ENCODE assay signal across 23 cellular contexts in the genomic region with DNA sequence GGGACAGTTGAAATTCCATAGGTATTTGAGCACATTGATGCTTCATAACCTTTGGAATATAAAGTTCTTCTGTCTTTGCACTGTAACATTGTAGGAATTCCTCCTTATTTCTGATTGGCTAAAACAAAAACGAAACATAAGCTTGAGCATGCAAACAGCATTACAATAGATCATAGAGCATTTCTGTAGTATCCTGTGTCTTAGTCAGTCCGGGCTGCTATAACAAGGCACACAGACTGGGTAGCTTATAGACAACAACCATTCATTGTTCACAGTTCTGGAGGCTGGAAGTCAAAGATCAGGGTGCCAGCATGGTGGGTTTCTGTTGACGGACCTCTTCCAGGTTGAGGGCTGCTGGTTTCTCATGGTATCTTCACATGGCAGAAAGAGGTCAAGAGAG.
DNase-seq lines count a peak whose midpoint lies in the region; ATAC-seq, FAIRE-seq and TF ChIP-seq lines count a peak whose summit lies in the region.
"Had no signal": no experiment of that assay in that cellular context is flagged by ENCODE, and none has a peak within 500 bp of the region (broad histone marks: within the 10 kb centered on the region; RNA-seq: fewer than 3 reads in every experiment).

No MANE protein-coding gene starts in this region.

- no CpG with 5 or more reads among the region's 3 CpGs for WGBS in IMR-90 (ENCODE audit: extremely low coverage in 2 of 2, insufficient read length in 1 of 2), 2 experiments

- H3K27ac ChIP-seq in IMR-90 (ENCODE audit: insufficient read depth, low read length) = no peak overlapping the region
- H3K27ac ChIP-seq: A549; BLaER1 treated with 17β-estradiol and CSF1 and Interleukin-3, amounts not matched to agents 10 nM and 100 nM; GM23248 had no signal

- H2BK120ac ChIP-seq in IMR-90 (ENCODE audit: low read depth, low read length) = no peak overlapping the region

- H3K23ac ChIP-seq in IMR-90 (ENCODE audit: low read depth, low read length) = no peak overlapping the region

- no peak overlapping the region for H2BK5ac ChIP-seq in IMR-90 (ENCODE audit: low read depth, low read length, poor library complexity, severe bottlenecking)

- CTCF ChIA-PET in IMR-90 (lab: Yijun Ruan, JAX) = no interaction called here

- TF ChIP-seq POLR2A in H54 (IDR thresholded peaks at IDR 0.05; ENCODE audit: low read depth, low read length) = no peak
- TF ChIP-seq POLR2A in IMR-90 (IDR thresholded peaks at IDR 0.05; ENCODE audit: low read depth, low read length) = no peak

- no peaks in the 10 kb centered on the region for H3K9me1 ChIP-seq in IMR-90 (ENCODE audit: insufficient read depth, low read length)

- no peak overlapping the region for H3K9ac ChIP-seq in IMR-90 (ENCODE audit: low read depth, low read length)
- H3K9ac ChIP-seq: BLaER1 treated with 17β-estradiol and CSF1 and Interleukin-3, amounts not matched to agents 10 nM and 100 nM; GM23248 had no signal

- DNase-seq in EH (ENCODE audit: low read depth) = peak; percentile 4
- no peak for DNase-seq in H54 (ENCODE audit: insufficient read length, low spot score)
- no peak for DNase-seq in IMR-90
- DNase-seq in fibroblast of mammary gland (ENCODE audit: low read depth) = peak; percentile 1
- DNase-seq in GM13976 (ENCODE audit: low spot score) = no peak
- no peak for DNase-seq in NCI-H526 (lab: John Stamatoyannopoulos, UW)
- no peak for DNase-seq in activated CD4-positive, alpha-beta T cell treated with anti-CD3 and anti-CD28 coated beads for 48 hours
- DNase-seq: 8988T; ACHN; AML-193; BE2C; CD4-positive, alpha-beta T cell; CD8-positive, alpha-beta memory T cell; DMS79; GM23248; H9 had no signal

- H3K36me3 ChIP-seq in IMR-90 (ENCODE audit: control insufficient read depth, insufficient read depth, low read length) = no peaks in the 10 kb centered on the region
- H3K36me3 ChIP-seq: BE2C; BLaER1 treated with 17β-estradiol and CSF1 and Interleukin-3, amounts not matched to agents 10 nM and 100 nM had no signal

- H2BK20ac ChIP-seq in IMR-90 (ENCODE audit: low read depth, low read length) = no peak overlapping the region

- BruUV-seq in IMR-90 (replicated peaks; lab: Mats Ljungman, UMichigan) = no TSS peak

- TF ChIP-seq RAD21 in IMR-90 (IDR thresholded peaks at IDR 0.05; ENCODE audit: low read length) = no peak

- H3K56ac ChIP-seq in IMR-90 (ENCODE audit: extremely low read depth, insufficient read depth, low read length) = no peak overlapping the region

- no peaks in the 10 kb centered on the region for H3K4me1 ChIP-seq in IMR-90 (ENCODE audit: control insufficient read depth, insufficient read depth, low read length)
- H3K4me1 ChIP-seq: BE2C; BLaER1 treated with 17β-estradiol and CSF1 and Interleukin-3, amounts not matched to agents 10 nM and 100 nM had no signal

- H3K79me1 ChIP-seq in IMR-90 (ENCODE audit: low read depth in 1 of 2, low read length in 2 of 2) = no peaks in the 10 kb centered on the region

- H4K91ac ChIP-seq in IMR-90 (ENCODE audit: insufficient read depth, low read depth, low read length) = no peak overlapping the region

- POLR2A ChIA-PET in IMR-90 (lab: Charles Lee; ENCODE audit: unreplicated experiment) = no interaction called here

- H3K4ac ChIP-seq in IMR-90 (ENCODE audit: low read depth, low read length) = no peak overlapping the region

- no peak overlapping the region for H2AK9ac ChIP-seq in IMR-90 (replicated peaks; ENCODE audit: low read depth, low read length, poor library complexity)

- H3K18ac ChIP-seq in IMR-90 (ENCODE audit: low read depth, low read length) = no peak overlapping the region

- intact Hi-C loops in IMR-90 (cut with micrococcal nuclease) = no loop called here

- no peak overlapping the region for H3K4me3 ChIP-seq in IMR-90 (ENCODE audit: insufficient read depth, low read depth, low read length)
- H3K4me3 ChIP-seq in fibroblast of mammary gland (ENCODE audit: control insufficient read depth, low read depth, low read length) = no peak overlapping the region
- H3K4me3 ChIP-seq: A549; BLaER1 treated with 17β-estradiol and CSF1 and Interleukin-3, amounts not matched to agents 10 nM and 100 nM; GM23248 had no signal

- ATAC-seq in IMR-90 (ENCODE audit: low read depth) = no peak; the same call in 1 of the 2 replicates
- ATAC-seq: A549, HCT116 had no signal

- H2BK15ac ChIP-seq in IMR-90 (ENCODE audit: low read depth, low read length) = no peak overlapping the region

- H3K14ac ChIP-seq in IMR-90 (replicated peaks; ENCODE audit: low read depth, low read length) = no peak overlapping the region

- dilution Hi-C loops in IMR-90 (cut with HindIII; ENCODE audit: low sequenced_read_pairs, unreplicated experiment) = no loop called here

- no peaks in the 10 kb centered on the region for H3K27me3 ChIP-seq in IMR-90 (ENCODE audit: control insufficient read depth, insufficient read depth, low read length)
- H3K27me3 ChIP-seq: BLaER1 treated with 17β-estradiol and CSF1 and Interleukin-3, amounts not matched to agents 10 nM and 100 nM had no signal

- H4K20me1 ChIP-seq in IMR-90 (ENCODE audit: insufficient read depth, low read length) = no peaks in the 10 kb centered on the region
- H4K20me1 ChIP-seq: BLaER1 treated with 17β-estradiol and CSF1 and Interleukin-3, amounts not matched to agents 10 nM and 100 nM had no signal

- H3K9me3 ChIP-seq in IMR-90 (ENCODE audit: control insufficient read depth, insufficient read depth, low read length) = no peaks in the 10 kb centered on the region
- H3K9me3 ChIP-seq: A549; BE2C; BLaER1 treated with 17β-estradiol and CSF1 and Interleukin-3, amounts not matched to agents 10 nM and 100 nM had no signal

- TF ChIP-seq CTCF in IMR-90 (conservative IDR thresholded peaks at IDR 0.05; ENCODE audit: low read depth, low read length) (no peak), fibroblast of mammary gland (conservative IDR thresholded peaks at IDR 0.05; ENCODE audit: control insufficient read depth, insufficient read depth, low read depth, low read length) (no peak), GM13976 (IDR thresholded peaks at IDR 0.05; ENCODE audit: borderline replicate concordance, control extremely low read depth, extremely low read depth, insufficient read depth, missing control alignments) (no peak)

- H3K4me2 ChIP-seq in IMR-90 (ENCODE audit: low read depth, low read length) = 0 out of 2 replicates have a peak overlapping the region, but pooled peaks have one; percentile 21
- H3K4me2 ChIP-seq: A549; BLaER1 treated with 17β-estradiol and CSF1 and Interleukin-3, amounts not matched to agents 10 nM and 100 nM had no signal

- H4K8ac ChIP-seq in IMR-90 (ENCODE audit: low read depth in 2 of 2, low read length in 2 of 2) = no peak overlapping the region

- H2AK5ac ChIP-seq in IMR-90 (ENCODE audit: low read depth, low read length) = no peak overlapping the region

- H2AFZ ChIP-seq in IMR-90 (replicated peaks; ENCODE audit: low read length, poor library complexity) = no peak overlapping the region
- H2AFZ ChIP-seq: GM23248 had no signal

- in situ Hi-C loops in IMR-90 (cut with MboI; ENCODE audit: low sequenced_read_pairs) = no loop called here
- in situ Hi-C loops in GM13976 (cut with MboI; ENCODE audit: low sequenced_read_pairs, unreplicated experiment) = no loop called here

- no peak overlapping the region for H4K5ac ChIP-seq in IMR-90 (ENCODE audit: low read depth, low read length)

- FAIRE-seq in H54 (lab: Jason Lieb, UNC) = peak; percentile 72
- FAIRE-seq: A549, G401.6, GM12892, GM19239, H1 had no signal

TF ChIP-seq in IMR-90, 13 proteins besides CTCF, POLR2A, EP300 and RAD21:
- TF ChIP-seq, protein P1, sequence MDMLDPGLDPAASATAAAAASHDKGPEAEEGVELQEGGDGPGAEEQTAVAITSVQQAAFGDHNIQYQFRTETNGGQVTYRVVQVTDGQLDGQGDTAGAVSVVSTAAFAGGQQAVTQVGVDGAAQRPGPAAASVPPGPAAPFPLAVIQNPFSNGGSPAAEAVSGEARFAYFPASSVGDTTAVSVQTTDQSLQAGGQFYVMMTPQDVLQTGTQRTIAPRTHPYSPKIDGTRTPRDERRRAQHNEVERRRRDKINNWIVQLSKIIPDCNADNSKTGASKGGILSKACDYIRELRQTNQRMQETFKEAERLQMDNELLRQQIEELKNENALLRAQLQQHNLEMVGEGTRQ (IDR thresholded peaks at IDR 0.05; ENCODE audit: low read depth, low read length) = no peak
- no peak for TF ChIP-seq CHD1 (IDR thresholded peaks at IDR 0.05; ENCODE audit: low read depth, low read length)
- no peak for TF ChIP-seq SMC3 (IDR thresholded peaks at IDR 0.05; ENCODE audit: low read depth, low read length)
- TF ChIP-seq, protein P2, sequence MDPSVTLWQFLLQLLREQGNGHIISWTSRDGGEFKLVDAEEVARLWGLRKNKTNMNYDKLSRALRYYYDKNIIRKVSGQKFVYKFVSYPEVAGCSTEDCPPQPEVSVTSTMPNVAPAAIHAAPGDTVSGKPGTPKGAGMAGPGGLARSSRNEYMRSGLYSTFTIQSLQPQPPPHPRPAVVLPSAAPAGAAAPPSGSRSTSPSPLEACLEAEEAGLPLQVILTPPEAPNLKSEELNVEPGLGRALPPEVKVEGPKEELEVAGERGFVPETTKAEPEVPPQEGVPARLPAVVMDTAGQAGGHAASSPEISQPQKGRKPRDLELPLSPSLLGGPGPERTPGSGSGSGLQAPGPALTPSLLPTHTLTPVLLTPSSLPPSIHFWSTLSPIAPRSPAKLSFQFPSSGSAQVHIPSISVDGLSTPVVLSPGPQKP (IDR thresholded peaks at IDR 0.05; ENCODE audit: borderline replicate concordance, low read depth, low read length) = no peak
- TF ChIP-seq FOS (IDR thresholded peaks at IDR 0.05; ENCODE audit: low read depth, low read length) = no peak
- TF ChIP-seq BHLHE40 (IDR thresholded peaks at IDR 0.05; ENCODE audit: low read depth, low read length) = no peak
- TF ChIP-seq MAZ (IDR thresholded peaks at IDR 0.05; ENCODE audit: borderline replicate concordance, low read depth, low read length) = no peak
- no peak for TF ChIP-seq MAFK (IDR thresholded peaks at IDR 0.05; ENCODE audit: low read depth, low read length)
- TF ChIP-seq RCOR1 (IDR thresholded peaks at IDR 0.05; ENCODE audit: insufficient replicate concordance, low read length) = no peak
- no peak for TF ChIP-seq NFE2L2 (IDR thresholded peaks at IDR 0.05; ENCODE audit: low read depth, low read length)
- TF ChIP-seq MXI1 (IDR thresholded peaks at IDR 0.05; ENCODE audit: borderline replicate concordance, low read depth, low read length) = no peak
- TF ChIP-seq RFX5 (IDR thresholded peaks at IDR 0.05; ENCODE audit: low read depth, low read length) = no peak
- no peak for TF ChIP-seq CEBPB (IDR thresholded peaks at IDR 0.05; ENCODE audit: low read depth, low read length)

Comparison
In these comparisons a context has a peak if more than half of its experiments do, and no peak if none do; other contexts are left out.
1. DNase-seq: peak in EH (single experiment) and fibroblast of mammary gland (single experiment); none in H54 (single experiment), IMR-90 (single experiment), GM13976 (single experiment), NCI-H526 (0 of 2) and activated CD4-positive, alpha-beta T cell treated with anti-CD3 and anti-CD28 coated beads for 48 hours (single experiment).